In genomic region chr1:161781995-161782394, GRCh38 we compare ENCODE assay signal across 3 cellular contexts.
TF ChIP-seq lines count a peak whose summit lies in the region.

No MANE protein-coding gene starts in this region.

TF ChIP-seq in SK-N-SH, 30 proteins besides CTCF, POLR2A, EP300 and RAD21:
- TF ChIP-seq IRF3 (IDR thresholded peaks at IDR 0.05; ENCODE audit: low read depth, low read length), result no peak
- TF ChIP-seq SMC3 (IDR thresholded peaks at IDR 0.05; ENCODE audit: low read depth, low read length), result no peak
TF ChIP-seq in SK-N-SH: peak in this region for 0.

TF ChIP-seq in HepG2, 621 proteins besides CTCF, POLR2A, EP300 and RAD21 (continues in another document):
- TF ChIP-seq EEA1 (CRISPR knock-in tag; IDR thresholded peaks at IDR 0.05; ENCODE audit: borderline replicate concordance) (no peak), ZNF317 (CRISPR knock-in tag; IDR thresholded peaks at IDR 0.05) (no peak), ZNF547 (CRISPR knock-in tag; IDR thresholded peaks at IDR 0.05) (no peak), FOXA1 (IDR thresholded peaks at IDR 0.05) (no peak), FOXA1 (CRISPR knock-in tag; IDR thresholded peaks at IDR 0.05) (no peak), PRDM10 (CRISPR knock-in tag; IDR thresholded peaks at IDR 0.05; ENCODE audit: low read depth) (no peak), PBX2 (CRISPR knock-in tag; IDR thresholded peaks at IDR 0.05) (no peak), ZNF607 (CRISPR knock-in tag; IDR thresholded peaks at IDR 0.05; ENCODE audit: borderline replicate concordance) (no peak), ZSCAN29 (CRISPR knock-in tag; conservative IDR thresholded peaks at IDR 0.05) (no peak), ZNF646 (CRISPR knock-in tag; IDR thresholded peaks at IDR 0.05) (no peak), SNRNP70 (IDR thresholded peaks at IDR 0.05; ENCODE audit: low read depth, low read length) (no peak), CEBPG (CRISPR knock-in tag; IDR thresholded peaks at IDR 0.05) (no peak)

TF ChIP-seq in WTC11, 78 proteins besides CTCF, POLR2A, EP300 and RAD21:
- TF ChIP-seq ZBTB21 (CRISPR knock-in tag; IDR thresholded peaks at IDR 0.05; ENCODE audit: borderline replicate concordance) (no peak), AR (CRISPR knock-in tag; IDR thresholded peaks at IDR 0.05) (no peak), FOXJ3 (CRISPR knock-in tag; IDR thresholded peaks at IDR 0.05; ENCODE audit: borderline replicate concordance) (no peak), USF2 (CRISPR knock-in tag; IDR thresholded peaks at IDR 0.05) (no peak), IRF1 (CRISPR knock-in tag; IDR thresholded peaks at IDR 0.05) (no peak), ZNF532 (CRISPR knock-in tag; IDR thresholded peaks at IDR 0.05; ENCODE audit: borderline replicate concordance) (no peak), TCF7 (CRISPR knock-in tag; IDR thresholded peaks at IDR 0.05; ENCODE audit: low read depth) (no peak), NFATC4 (CRISPR knock-in tag; IDR thresholded peaks at IDR 0.05) (no peak), ZNF512 (CRISPR knock-in tag; IDR thresholded peaks at IDR 0.05; ENCODE audit: borderline replicate concordance) (no peak), ZNF317 (CRISPR knock-in tag; IDR thresholded peaks at IDR 0.05; ENCODE audit: borderline replicate concordance, low read depth) (no peak), TP53 (CRISPR knock-in tag; IDR thresholded peaks at IDR 0.05) (no peak), MAX (CRISPR knock-in tag; IDR thresholded peaks at IDR 0.05) (no peak), MYBL2 (CRISPR knock-in tag; IDR thresholded peaks at IDR 0.05) (no peak), JAZF1 (CRISPR knock-in tag; IDR thresholded peaks at IDR 0.05) (no peak)
